Comparison of ENCODE assay signal across 1 cellular context in the genomic region with DNA sequence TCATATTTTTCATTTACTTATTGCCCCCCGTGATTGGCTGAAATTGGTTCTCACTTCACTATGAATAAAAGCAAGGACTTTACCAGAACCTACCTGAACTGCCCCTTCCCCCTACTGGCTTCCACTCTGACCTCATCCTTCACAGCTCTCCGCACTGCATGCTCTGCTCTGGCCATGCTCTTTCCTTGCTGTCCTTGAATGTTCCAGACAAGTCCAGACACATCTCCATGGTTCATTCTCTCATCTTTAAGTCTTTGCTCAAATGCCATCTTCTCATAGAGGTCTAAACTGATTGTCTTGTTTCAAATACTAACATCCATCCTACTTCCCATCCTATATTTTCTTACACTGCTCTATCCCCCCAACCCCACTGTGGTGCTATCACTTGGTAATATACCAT.
TF ChIP-seq lines count a peak whose summit lies in the region.

No MANE protein-coding gene starts in this region.

TF ChIP-seq in IMR-90, 13 proteins besides CTCF, POLR2A, EP300 and RAD21:
- TF ChIP-seq MAFK (IDR thresholded peaks at IDR 0.05; ENCODE audit: low read depth, low read length) (no peak), SMC3 (IDR thresholded peaks at IDR 0.05; ENCODE audit: low read depth, low read length) (no peak), FOS (IDR thresholded peaks at IDR 0.05; ENCODE audit: low read depth, low read length) (no peak)
TF ChIP-seq in IMR-90: peak in this region for 0.
